In genomic region chr6:111409430-111409829, GRCh38 we compare ENCODE assay signal across 28 cellular contexts.
"Had no signal": no experiment of that assay in that cellular context is flagged by ENCODE, and none has a peak within 500 bp of the region (broad histone marks: within the 10 kb centered on the region; RNA-seq: fewer than 3 reads in every experiment).

No MANE protein-coding gene starts in this region.

- H3K27ac Mint-ChIP-seq: mesothelial cell of epicardium; naive thymus-derived CD4-positive, alpha-beta T cell; stimulated activated naive CD8-positive, alpha-beta T cell treated with anti-CD3 and anti-CD28 coated beads, Interleukin-15, Interleukin-2, amounts not matched to agents 100 ng/mL and 50 ng/mL, for 24 hours had no signal

- H3K4me1 ChIP-seq: foreskin keratinocyte, pancreas, right lobe of liver, suprapubic skin, uterus had no signal

- H3K4me1 Mint-ChIP-seq: mesothelial cell of epicardium, neural crest cell had no signal

- H3K27me3 ChIP-seq: esophagus muscularis mucosa, foreskin keratinocyte, gastroesophageal sphincter, heart left ventricle, left lung, neutrophil, pancreas, right lobe of liver, suprapubic skin, transverse colon, upper lobe of right lung, uterus had no signal

- FAIRE-seq: endothelial cell of umbilical vein, small intestine had no signal

- H3K27ac ChIP-seq: esophagus muscularis mucosa, foreskin keratinocyte, gastroesophageal sphincter, left lung, neutrophil, pancreas, right lobe of liver, suprapubic skin, upper lobe of right lung, uterus had no signal

- H3K9me3 Mint-ChIP-seq: naive thymus-derived CD4-positive, alpha-beta T cell; neural crest cell; stimulated activated naive CD8-positive, alpha-beta T cell treated with anti-CD3 and anti-CD28 coated beads, Interleukin-15, Interleukin-2, amounts not matched to agents 100 ng/mL and 50 ng/mL, for 24 hours had no signal

- DNase-seq: dermis blood vessel endothelial cell; effector memory CD4-positive, alpha-beta T cell; foreskin keratinocyte; heart left ventricle; hippocampal formation; left cardiac atrium; left lung; mesenchymal stem cell; mucosa of descending colon; naive thymus-derived CD4-positive, alpha-beta T cell; pancreas; right lobe of liver; small intestine; stimulated activated CD4-positive, alpha-beta T cell treated with anti-CD3 and anti-CD28 coated beads, Interleukin-15, amount 100 ng/mL, for 24 hours; stimulated activated CD4-positive, alpha-beta T cell treated with anti-CD3 and anti-CD28 coated beads, Interleukin-4, amount 100 ng/mL, for 1 hour; stimulated activated CD8-positive, alpha-beta memory T cell treated with anti-CD3 and anti-CD28 coated beads, Interleukin-4, amount 100 ng/mL, for 48 hours; transverse colon; upper lobe of right lung; uterus had no signal

- H3K36me3 ChIP-seq: neutrophil, right lobe of liver, uterus had no signal

- H3K4me3 Mint-ChIP-seq: mesothelial cell of epicardium; naive thymus-derived CD4-positive, alpha-beta T cell; neural crest cell; stimulated activated naive CD8-positive, alpha-beta T cell treated with anti-CD3 and anti-CD28 coated beads, Interleukin-15, Interleukin-2, amounts not matched to agents 100 ng/mL and 50 ng/mL, for 24 hours had no signal

- ATAC-seq: foreskin keratinocyte; gastroesophageal sphincter; heart left ventricle; left cardiac atrium; left lung; mucosa of descending colon; naive thymus-derived CD4-positive, alpha-beta T cell; pancreas; right lobe of liver; upper lobe of right lung had no signal

- H3K4me3 ChIP-seq: coronary artery, esophagus muscularis mucosa, gastroesophageal sphincter, heart left ventricle, left lung, mucosa of descending colon, pancreas, right lobe of liver, suprapubic skin, transverse colon, upper lobe of right lung, uterus had no signal

- H3K27me3 Mint-ChIP-seq: naive thymus-derived CD4-positive, alpha-beta T cell; stimulated activated naive CD8-positive, alpha-beta T cell treated with anti-CD3 and anti-CD28 coated beads, Interleukin-15, Interleukin-2, amounts not matched to agents 100 ng/mL and 50 ng/mL, for 24 hours had no signal

- H3K9me3 ChIP-seq: esophagus muscularis mucosa, gastroesophageal sphincter, heart left ventricle, mucosa of descending colon, neutrophil, pancreas, right lobe of liver, suprapubic skin, transverse colon, upper lobe of right lung had no signal
